ENCODE assay signal across 8 cellular contexts in genomic region chr1:29121516-29121937, GRCh38. TPM values are rescaled to one million over a fixed set of nuclear protein-coding genes. Genes with fewer than 3 reads are reported as not detected.
DNase-seq lines count a peak whose midpoint lies in the region; ATAC-seq and TF ChIP-seq lines count a peak whose summit lies in the region.

No MANE protein-coding gene starts in this region.

- no peaks in the 10 kb centered on the region for H3K9me3 ChIP-seq in OCI-LY1 (ENCODE audit: low read length)

- H3K4me3 Mint-ChIP-seq in Calu3 (ENCODE audit: low read depth, unreplicated experiment), result peak overlapping the region; percentile 61

- H3K9me3 Mint-ChIP-seq in Calu3 (ENCODE audit: low read depth, unreplicated experiment), result no peaks in the 10 kb centered on the region

- H3K79me2 ChIP-seq in OCI-LY1 (ENCODE audit: insufficient read depth, low read length), result no peaks in the 10 kb centered on the region

- no peak overlapping the region for H3K9ac ChIP-seq in OCI-LY1 (ENCODE audit: low read length)

- H3K9me2 ChIP-seq in OCI-LY1 (ENCODE audit: low read depth, low read length), result no peaks in the 10 kb centered on the region

- peak overlapping the region; percentile 37 for H3K4me2 ChIP-seq in OCI-LY1 (ENCODE audit: low read length)

- ATAC-seq in GM21528 (IDR thresholded peaks at IDR 0.05; ENCODE audit: low FRiP score, unreplicated experiment), result no peak

- H3K27ac Mint-ChIP-seq in Calu3 (ENCODE audit: unreplicated experiment), result no peak overlapping the region

- TF ChIP-seq CTCF in Calu3 (IDR thresholded peaks at IDR 0.05; ENCODE audit: unreplicated experiment), result no peak
- no peak; the same call in 1 of the 2 replicates for TF ChIP-seq CTCF in OCI-LY1 (IDR thresholded peaks at IDR 0.05; ENCODE audit: low read length)
- no peak for TF ChIP-seq CTCF in foreskin fibroblast (IDR thresholded peaks at IDR 0.05; ENCODE audit: low read depth, low read length)
- TF ChIP-seq CTCF in retinal pigment epithelial cell (conservative IDR thresholded peaks at IDR 0.05; ENCODE audit: low read depth, low read length), result no peak

- CTCF ChIA-PET in Calu3 (lab: Charles Lee), result no interaction called here

- H3K4me3 ChIP-seq in OCI-LY1 (ENCODE audit: low read depth, low read length, poor library complexity, severe bottlenecking), result peak overlapping the region; percentile 19
- H3K4me3 ChIP-seq in foreskin fibroblast (ENCODE audit: low read depth in 1 of 2, low read length in 2 of 2), result peak overlapping the region; percentile 75 to 79
- H3K4me3 ChIP-seq in retinal pigment epithelial cell (ENCODE audit: low read length), result peak overlapping the region; percentile 34

- peaks cover 13% of the 10 kb centered on the region for H3K4me1 ChIP-seq in OCI-LY1 (ENCODE audit: insufficient read depth, low read length, severe bottlenecking)

- peaks cover 29% of the 10 kb centered on the region for H3K27me3 Mint-ChIP-seq in Calu3 (ENCODE audit: unreplicated experiment)

- H3F3A ChIP-seq in OCI-LY1 (ENCODE audit: insufficient read depth, low read length), result no peaks in the 10 kb centered on the region

- H3K36me3 Mint-ChIP-seq in Calu3 (ENCODE audit: insufficient read depth, unreplicated experiment), result peaks cover 20% of the 10 kb centered on the region

- H2AFZ ChIP-seq in OCI-LY1 (ENCODE audit: low read length), result no peak overlapping the region

- no peaks in the 10 kb centered on the region for H4K20me1 ChIP-seq in OCI-LY1 (ENCODE audit: insufficient read depth, low read length)

- no peak for DNase-seq in Calu3
- DNase-seq in foreskin fibroblast, result peak in 1 of 2 donors; percentile 40
- DNase-seq in retinal pigment epithelial cell (ENCODE audit: low read depth), result no peak
- DNase-seq in DMS153 (lab: John Stamatoyannopoulos, UW), result no peak
- no peak for DNase-seq in middle frontal gyrus (ENCODE audit: extremely low spot score, low spot score)
- DNase-seq in NCI-H146 (lab: John Stamatoyannopoulos, UW), result no peak

- no peaks in the 10 kb centered on the region for H3K4me1 Mint-ChIP-seq in Calu3 (ENCODE audit: low read depth, unreplicated experiment)

- intact Hi-C loops in Calu3 (cut with micrococcal nuclease; ENCODE audit: unreplicated experiment), result no loop called here

- no peak overlapping the region for H3K27ac ChIP-seq in OCI-LY1 (ENCODE audit: low read depth, low read length, poor library complexity, severe bottlenecking)

- no TSS peak for BruUV-seq in Calu3 (replicated peaks; lab: Mats Ljungman, UMichigan)

- peaks cover 23% of the 10 kb centered on the region; the same call in 1 of the 2 replicates for H3K36me3 ChIP-seq in OCI-LY1 (ENCODE audit: insufficient read depth, low read length)

- peaks cover 7% of the 10 kb centered on the region for H3K27me3 ChIP-seq in OCI-LY1 (ENCODE audit: insufficient read depth, low read length)

RNA-seq across cellular contexts. Expression of gene TMEM200B, which starts 2.2 kb away (rescaled TPM):
- total RNA-seq in Calu3 (2022), result 0.15 TPM in 1 of 2 replicates, not detected in the other

Comparison
In these comparisons a context has a peak if more than half of its experiments do, and no peak if none do; other contexts are left out.
1. H3K4me3 ChIP-seq: peak in every context shown above with its lines; median percentile 77 in foreskin fibroblast; 34 in retinal pigment epithelial cell; 19 in OCI-LY1.